Comparison of ENCODE assay signal across 14 cellular contexts in the genomic region with DNA sequence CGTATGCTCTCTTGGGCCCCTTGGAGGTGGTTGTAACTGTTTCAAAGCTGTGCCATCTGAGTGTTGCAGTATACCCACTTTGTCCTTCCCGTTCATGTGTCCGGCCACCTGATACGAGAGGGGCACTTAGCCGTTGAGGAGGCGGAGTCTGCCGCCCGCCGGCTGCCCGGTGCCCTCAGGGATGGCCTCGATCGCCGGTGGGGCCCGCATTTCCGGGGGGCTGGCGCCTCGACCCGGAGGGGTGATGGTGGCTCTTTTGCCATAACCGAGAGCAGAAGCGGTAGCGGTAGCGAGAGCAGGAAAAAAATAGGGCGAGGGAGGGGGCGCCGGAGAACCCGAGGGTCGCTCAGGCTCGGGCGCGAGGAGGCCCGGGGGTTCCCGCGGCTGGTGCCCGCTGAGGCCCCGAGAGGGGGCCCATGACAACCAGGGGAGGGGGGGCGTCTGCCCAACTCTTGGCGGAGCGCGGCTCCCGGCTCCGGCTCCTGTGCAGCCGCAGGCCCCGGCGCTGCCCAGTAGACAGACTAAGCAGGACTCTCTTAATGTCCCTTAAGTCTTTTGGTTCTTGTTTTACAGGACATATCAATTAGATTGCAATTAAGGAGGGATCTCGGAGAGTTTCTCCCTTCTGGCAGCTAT.
A peak's percentile ranks its signal among the peaks of the same experiment; 100 is the strongest.
DNase-seq lines count a peak whose midpoint lies in the region; ATAC-seq and TF ChIP-seq lines count a peak whose summit lies in the region.
"Had no signal": no experiment of that assay in that cellular context is flagged by ENCODE, and none has a peak within 500 bp of the region (broad histone marks: within the 10 kb centered on the region; RNA-seq: fewer than 3 reads in every experiment).

No MANE protein-coding gene starts in this region.

- TF ChIP-seq EP300 in gastroesophageal sphincter (IDR thresholded peaks at IDR 0.05): no peak

- peak overlapping the region; percentile 76 for H3K4me2 ChIP-seq in skeletal muscle satellite cell (ENCODE audit: low read length)
- H3K4me2 ChIP-seq: BLaER1 treated with 17β-estradiol and CSF1 and Interleukin-3, amounts not matched to agents 10 nM and 100 nM; hepatocyte had no signal

- DNase-seq in GM03348 (ENCODE audit: low spot score) (peak; percentile 22), astrocyte of the cerebellum (ENCODE audit: low read depth) (no peak), kidney tubule cell (ENCODE audit: low spot score) (peak; percentile 23), NCI-H226 (no peak), GDM1 (lab: John Stamatoyannopoulos, UW) (no peak), NCI-H446 treated with DMSO at 0.1 percent for 48 hours (lab: John Stamatoyannopoulos, UW) (no peak)
- DNase-seq: activated naive CD4-positive, alpha-beta T cell treated with Interleukin-2 at 50 U/mL for 16 hours; NCI-H1694; SJCRH30 had no signal

- 8 to 33% methylated on average over 1 to 2 of the region's 45 CpGs for WGBS in gastroesophageal sphincter (ENCODE audit: low coverage in 1 of 2), 2 donors

- H3K9me3 ChIP-seq in skeletal muscle satellite cell (replicated peaks; ENCODE audit: low read length) (no peaks in the 10 kb centered on the region), gastroesophageal sphincter (no peaks in the 10 kb centered on the region)
- H3K9me3 ChIP-seq: SJCRH30 had no signal

- in situ Hi-C loops in astrocyte of the cerebellum (cut with HindIII; ENCODE audit: low sequenced_read_pairs): no loop called here

- ATAC-seq in gastroesophageal sphincter: no peak

- H3K9ac ChIP-seq in skeletal muscle satellite cell (ENCODE audit: low read depth, low read length): peak overlapping the region; percentile 37
- H3K9ac ChIP-seq: BLaER1 treated with 17β-estradiol and CSF1 and Interleukin-3, amounts not matched to agents 10 nM and 100 nM had no signal

- H3K4me1 ChIP-seq in skeletal muscle satellite cell (ENCODE audit: control insufficient read depth, insufficient read depth, low read length) (no peaks in the 10 kb centered on the region), gastroesophageal sphincter (peaks cover 0 to 11% (median 0%) of the 10 kb centered on the region in 3 donors)
- H3K4me1 ChIP-seq: SJCRH30 had no signal

- no peak overlapping the region for H3K27ac ChIP-seq in gastroesophageal sphincter
- H3K27ac ChIP-seq: BLaER1 treated with 17β-estradiol and CSF1 and Interleukin-3, amounts not matched to agents 10 nM and 100 nM; hepatocyte; SJCRH30 had no signal

- H3K4me3 ChIP-seq in astrocyte of the cerebellum (ENCODE audit: low read depth, low read length) (peak overlapping the region; percentile 31), skeletal muscle satellite cell (ENCODE audit: low read length) (peak overlapping the region; percentile 63), gastroesophageal sphincter (peak overlapping the region in 1 of 2 donors; percentile 46)
- H3K4me3 ChIP-seq: BLaER1 treated with 17β-estradiol and CSF1 and Interleukin-3, amounts not matched to agents 10 nM and 100 nM; hepatocyte; lung; SJCRH30 had no signal

- TF ChIP-seq CTCF in astrocyte of the cerebellum (IDR thresholded peaks at IDR 0.05; ENCODE audit: low read depth, low read length, missing control alignments) (no peak), gastroesophageal sphincter (IDR thresholded peaks at IDR 0.05) (no peak)

- H3K27me3 ChIP-seq in skeletal muscle satellite cell (ENCODE audit: control insufficient read depth, insufficient read depth, low read length) (no peaks in the 10 kb centered on the region), gastroesophageal sphincter (peaks cover 5% of the 10 kb centered on the region)
- H3K27me3 ChIP-seq: BLaER1 treated with 17β-estradiol and CSF1 and Interleukin-3, amounts not matched to agents 10 nM and 100 nM; hepatocyte; SJCRH30 had no signal

- H3K36me3 ChIP-seq in skeletal muscle satellite cell (ENCODE audit: insufficient read depth, low read length) (no peaks in the 10 kb centered on the region), gastroesophageal sphincter (no peaks in the 10 kb centered on the region)
- H3K36me3 ChIP-seq: BLaER1 treated with 17β-estradiol and CSF1 and Interleukin-3, amounts not matched to agents 10 nM and 100 nM; SJCRH30 had no signal

- TF ChIP-seq POLR2A in gastroesophageal sphincter (IDR thresholded peaks at IDR 0.05): no peak

Comparison
In these comparisons a context has a peak if more than half of its experiments do, and no peak if none do; other contexts are left out.
1. DNase-seq: peak in GM03348 (single experiment) and kidney tubule cell (single experiment); none in astrocyte of the cerebellum (single experiment), NCI-H226 (single experiment), GDM1 (single experiment) and NCI-H446 treated with DMSO at 0.1 percent for 48 hours (single experiment).